In the genomic region with DNA sequence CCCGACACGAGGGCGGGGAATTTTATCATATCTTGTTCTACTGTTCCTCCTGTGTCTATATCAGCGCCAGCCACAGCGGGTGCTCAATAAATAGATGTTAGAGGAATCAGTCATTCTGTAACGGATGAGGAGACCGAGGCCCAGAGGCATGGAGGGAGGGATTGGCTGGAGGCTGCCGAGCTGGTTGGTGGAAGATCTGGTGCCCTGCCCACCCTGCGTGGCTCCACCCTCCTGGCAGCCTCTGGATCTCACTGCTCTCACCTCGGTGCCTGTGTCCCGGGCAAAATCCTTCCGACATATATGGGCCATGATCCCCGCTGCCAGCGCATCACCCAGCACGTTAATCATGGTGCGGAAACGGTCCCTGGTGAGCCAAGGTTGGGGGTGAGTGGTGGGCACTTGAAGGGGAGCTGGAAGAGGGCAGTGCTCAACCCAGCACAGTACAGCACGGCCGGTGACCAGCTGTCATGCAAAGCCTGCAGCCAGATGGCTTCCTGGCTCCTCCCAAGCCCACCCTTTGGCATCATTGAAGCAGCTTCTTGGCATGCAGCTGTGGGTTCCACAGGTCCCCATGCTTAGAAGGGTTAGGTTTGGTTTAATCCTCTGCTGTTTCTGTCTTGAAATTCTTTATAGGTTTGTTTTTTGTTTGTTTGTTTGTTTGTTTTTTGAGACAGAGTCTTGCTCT, we compare ENCODE assay signal across 1 cellular context.
A peak's percentile ranks its signal among the peaks of the same experiment; 100 is the strongest.
TF ChIP-seq lines count a peak whose summit lies in the region.

No MANE protein-coding gene starts in this region.

TF ChIP-seq in HepG2, 621 proteins besides CTCF, POLR2A, EP300 and RAD21:
- peak; percentile 31 for TF ChIP-seq ZNF18 (CRISPR knock-in tag; IDR thresholded peaks at IDR 0.05; ENCODE audit: insufficient replicate concordance)
- TF ChIP-seq ZNF891 (CRISPR knock-in tag; IDR thresholded peaks at IDR 0.05) = 0 out of 2 replicates have a peak, but pooled peaks have one; percentile 18
- no peak for TF ChIP-seq ZNF672 (CRISPR knock-in tag; IDR thresholded peaks at IDR 0.05)
- 0 out of 2 replicates have a peak, but pooled peaks have one; percentile 50 for TF ChIP-seq NRL (CRISPR knock-in tag; IDR thresholded peaks at IDR 0.05; ENCODE audit: borderline replicate concordance)
- TF ChIP-seq, protein P1, sequence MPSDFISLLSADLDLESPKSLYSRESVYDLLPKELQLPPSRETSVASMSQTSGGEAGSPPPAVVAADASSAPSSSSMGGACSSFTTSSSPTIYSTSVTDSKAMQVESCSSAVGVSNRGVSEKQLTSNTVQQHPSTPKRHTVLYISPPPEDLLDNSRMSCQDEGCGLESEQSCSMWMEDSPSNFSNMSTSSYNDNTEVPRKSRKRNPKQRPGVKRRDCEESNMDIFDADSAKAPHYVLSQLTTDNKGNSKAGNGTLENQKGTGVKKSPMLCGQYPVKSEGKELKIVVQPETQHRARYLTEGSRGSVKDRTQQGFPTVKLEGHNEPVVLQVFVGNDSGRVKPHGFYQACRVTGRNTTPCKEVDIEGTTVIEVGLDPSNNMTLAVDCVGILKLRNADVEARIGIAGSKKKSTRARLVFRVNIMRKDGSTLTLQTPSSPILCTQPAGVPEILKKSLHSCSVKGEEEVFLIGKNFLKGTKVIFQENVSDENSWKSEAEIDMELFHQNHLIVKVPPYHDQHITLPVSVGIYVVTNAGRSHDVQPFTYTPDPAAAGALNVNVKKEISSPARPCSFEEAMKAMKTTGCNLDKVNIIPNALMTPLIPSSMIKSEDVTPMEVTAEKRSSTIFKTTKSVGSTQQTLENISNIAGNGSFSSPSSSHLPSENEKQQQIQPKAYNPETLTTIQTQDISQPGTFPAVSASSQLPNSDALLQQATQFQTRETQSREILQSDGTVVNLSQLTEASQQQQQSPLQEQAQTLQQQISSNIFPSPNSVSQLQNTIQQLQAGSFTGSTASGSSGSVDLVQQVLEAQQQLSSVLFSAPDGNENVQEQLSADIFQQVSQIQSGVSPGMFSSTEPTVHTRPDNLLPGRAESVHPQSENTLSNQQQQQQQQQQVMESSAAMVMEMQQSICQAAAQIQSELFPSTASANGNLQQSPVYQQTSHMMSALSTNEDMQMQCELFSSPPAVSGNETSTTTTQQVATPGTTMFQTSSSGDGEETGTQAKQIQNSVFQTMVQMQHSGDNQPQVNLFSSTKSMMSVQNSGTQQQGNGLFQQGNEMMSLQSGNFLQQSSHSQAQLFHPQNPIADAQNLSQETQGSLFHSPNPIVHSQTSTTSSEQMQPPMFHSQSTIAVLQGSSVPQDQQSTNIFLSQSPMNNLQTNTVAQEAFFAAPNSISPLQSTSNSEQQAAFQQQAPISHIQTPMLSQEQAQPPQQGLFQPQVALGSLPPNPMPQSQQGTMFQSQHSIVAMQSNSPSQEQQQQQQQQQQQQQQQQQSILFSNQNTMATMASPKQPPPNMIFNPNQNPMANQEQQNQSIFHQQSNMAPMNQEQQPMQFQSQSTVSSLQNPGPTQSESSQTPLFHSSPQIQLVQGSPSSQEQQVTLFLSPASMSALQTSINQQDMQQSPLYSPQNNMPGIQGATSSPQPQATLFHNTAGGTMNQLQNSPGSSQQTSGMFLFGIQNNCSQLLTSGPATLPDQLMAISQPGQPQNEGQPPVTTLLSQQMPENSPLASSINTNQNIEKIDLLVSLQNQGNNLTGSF (CRISPR knock-in tag; IDR thresholded peaks at IDR 0.05) = no peak
- peak; percentile 39; the same call in 1 of the 2 replicates for TF ChIP-seq ZBTB38 (CRISPR knock-in tag; IDR thresholded peaks at IDR 0.05)
- TF ChIP-seq, protein P2, sequence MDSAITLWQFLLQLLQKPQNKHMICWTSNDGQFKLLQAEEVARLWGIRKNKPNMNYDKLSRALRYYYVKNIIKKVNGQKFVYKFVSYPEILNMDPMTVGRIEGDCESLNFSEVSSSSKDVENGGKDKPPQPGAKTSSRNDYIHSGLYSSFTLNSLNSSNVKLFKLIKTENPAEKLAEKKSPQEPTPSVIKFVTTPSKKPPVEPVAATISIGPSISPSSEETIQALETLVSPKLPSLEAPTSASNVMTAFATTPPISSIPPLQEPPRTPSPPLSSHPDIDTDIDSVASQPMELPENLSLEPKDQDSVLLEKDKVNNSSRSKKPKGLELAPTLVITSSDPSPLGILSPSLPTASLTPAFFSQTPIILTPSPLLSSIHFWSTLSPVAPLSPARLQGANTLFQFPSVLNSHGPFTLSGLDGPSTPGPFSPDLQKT (CRISPR knock-in tag; IDR thresholded peaks at IDR 0.05; ENCODE audit: borderline replicate concordance) = no peak
- TF ChIP-seq HOXA7 (CRISPR knock-in tag; IDR thresholded peaks at IDR 0.05) = no peak
- no peak for TF ChIP-seq MED8 (CRISPR knock-in tag; IDR thresholded peaks at IDR 0.05; ENCODE audit: insufficient replicate concordance)
